ENCODE assay signal across 15 cellular contexts in the genomic region with DNA sequence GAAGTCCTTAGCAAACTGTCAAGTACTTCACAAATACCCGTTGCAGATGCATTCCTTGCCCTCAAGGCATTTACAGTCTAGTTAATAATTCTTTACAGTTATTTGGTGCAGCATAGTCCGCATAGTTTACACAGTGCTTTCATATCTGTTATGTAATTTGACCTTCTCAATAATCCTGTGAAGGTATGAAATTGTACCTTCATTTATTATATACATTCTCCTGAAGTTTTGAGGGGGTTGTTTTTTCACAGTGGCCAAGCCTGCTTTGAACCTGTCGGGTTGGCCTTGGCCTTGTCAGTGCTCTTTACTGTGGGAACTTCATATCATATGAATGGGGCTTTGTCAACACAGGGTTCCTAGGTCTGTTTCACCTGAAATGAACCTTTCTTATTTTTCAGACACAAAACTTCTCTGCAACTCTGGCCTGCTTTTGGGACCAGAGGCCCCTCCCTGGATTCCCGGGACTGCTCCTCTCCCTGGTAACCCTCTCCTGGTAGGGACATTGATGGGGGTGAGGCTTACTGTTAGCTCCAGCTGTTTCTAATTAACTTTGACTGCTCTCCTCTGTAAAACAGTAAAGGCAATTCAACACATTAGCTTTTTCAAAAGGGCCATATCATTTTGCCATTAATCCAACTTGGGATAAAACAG. TPM values are rescaled to one million over a fixed set of nuclear protein-coding genes. Genes with fewer than 3 reads are reported as not detected.
DNase-seq lines count a peak whose midpoint lies in the region; ATAC-seq, FAIRE-seq and TF ChIP-seq lines count a peak whose summit lies in the region.
"Had no signal": no experiment of that assay in that cellular context is flagged by ENCODE, and none has a peak within 500 bp of the region (broad histone marks: within the 10 kb centered on the region; RNA-seq: fewer than 3 reads in every experiment).

No MANE protein-coding gene starts in this region.

- H3K27me3 ChIP-seq in cardiac muscle cell (no peaks in the 10 kb centered on the region), osteoblast (ENCODE audit: insufficient read depth, low read length) (no peaks in the 10 kb centered on the region)

- H3K36me3 ChIP-seq in cardiac muscle cell (no peaks in the 10 kb centered on the region), osteoblast (ENCODE audit: insufficient read depth, low read length) (peaks cover 39% of the 10 kb centered on the region), urinary bladder (ENCODE audit: insufficient read depth) (no peaks in the 10 kb centered on the region)

- intact Hi-C loops in Right ventricle myocardium inferior (cut with DNase I) = loop anchor here (5.0 kb wide), 3 partner anchors 34 to 194 kb away; a partner anchor contains a TSS

- no peaks in the 10 kb centered on the region for H3K9me3 ChIP-seq in cardiac muscle cell (ENCODE audit: low read depth)
- no peaks in the 10 kb centered on the region for H3K9me3 ChIP-seq in osteoblast (ENCODE audit: low read depth, low read length)

- peaks cover 92% of the 10 kb centered on the region for H3K79me2 ChIP-seq in osteoblast (ENCODE audit: insufficient read depth, low read length)

- peaks cover 5% of the 10 kb centered on the region for H4K20me1 ChIP-seq in osteoblast (ENCODE audit: insufficient read depth, low read length)

- H3K4me3 ChIP-seq in cardiac muscle cell = no peak overlapping the region
- H3K4me3 ChIP-seq in osteoblast (ENCODE audit: insufficient read depth, low read length) = no peak overlapping the region
- no peak overlapping the region for H3K4me3 ChIP-seq in urinary bladder (ENCODE audit: low read depth, low read length)

- H3K27ac ChIP-seq in cardiac muscle cell = peak overlapping the region; percentile 93
- peak overlapping the region; percentile 83 for H3K27ac ChIP-seq in osteoblast (ENCODE audit: low read depth, low read length)
- peak overlapping the region; percentile 31 for H3K27ac ChIP-seq in urinary bladder (ENCODE audit: low read depth)

- peaks cover 37% of the 10 kb centered on the region for H3K4me1 ChIP-seq in cardiac muscle cell (ENCODE audit: low read depth)
- H3K4me1 ChIP-seq in osteoblast (ENCODE audit: insufficient read depth, low read length) = peaks cover 95% of the 10 kb centered on the region
- no peaks in the 10 kb centered on the region for H3K4me1 ChIP-seq in urinary bladder (ENCODE audit: insufficient read depth)

- ATAC-seq in Right ventricle myocardium inferior = no peak
- no peak for ATAC-seq in GM19035 (IDR thresholded peaks at IDR 0.05; ENCODE audit: unreplicated experiment)
- ATAC-seq: stimulated activated naive B cell treated with anti-CD40 and anti-IgM and Interleukin-4, amounts not matched to agents 10 μg/mL and 1 μg/mL and 100 μg/mL, for 72 hours had no signal

- H3K4me2 ChIP-seq in osteoblast (ENCODE audit: insufficient read depth, low read length) = peak overlapping the region; percentile 6

- no peak overlapping the region for H2AFZ ChIP-seq in osteoblast (ENCODE audit: low read length)

- FAIRE-seq in endometrium (lab: Jason Lieb, UNC) = peak; percentile 72
- FAIRE-seq: A204.1 had no signal

- 56% methylated on average over 4 of the region's 4 CpGs for WGBS in urinary bladder

- TF ChIP-seq CTCF in cardiac muscle cell (IDR thresholded peaks at IDR 0.05; ENCODE audit: low read depth, low read length) (no peak), osteoblast (IDR thresholded peaks at IDR 0.05; ENCODE audit: extremely low read depth, low read depth, low read length) (no peak)

- peak in 1 of 2 donors; percentile 49 for DNase-seq in cardiac muscle cell (ENCODE audit: low read depth in 1 of 2, low spot score in 1 of 2)
- no peak for DNase-seq in Right ventricle myocardium inferior (ENCODE audit: missing footprints)
- DNase-seq in osteoblast (ENCODE audit: insufficient read length, low spot score, missing footprints) = no peak
- no peak for DNase-seq in AG20443 (ENCODE audit: low spot score)
- DNase-seq in NCI-H1436 treated with DMSO at 0.1 percent for 48 hours (lab: John Stamatoyannopoulos, UW) = no peak
- DNase-seq: activated naive CD4-positive, alpha-beta T cell treated with anti-CD3 and anti-CD28 coated beads, Interleukin-2, amount 50 U/mL, for 16 hours; DMS79; naive B cell; NCI-H2081; stimulated activated CD4-positive, alpha-beta T cell treated with anti-CD3 and anti-CD28 coated beads, Interleukin-2, amount 100 ng/mL, for 24 hours; stimulated activated naive B cell treated with anti-CD40 and anti-IgM and Interleukin-4, amounts not matched to agents 10 μg/mL and 1 μg/mL and 100 μg/mL, for 72 hours had no signal

RNA-seq across cellular contexts. Expression of a gene that starts 9.1 kb away (rescaled TPM):
- total RNA-seq in cardiac muscle cell = 66.1 and 87.2 TPM in 2 replicates
- polyA plus RNA-seq in cardiac muscle cell = 68.9 and 76.5 TPM in 2 replicates
- total RNA-seq in Right ventricle myocardium inferior = 862 TPM
- 680 and 715 TPM in 2 replicates for total RNA-seq in osteoblast
- total RNA-seq in urinary bladder = 288 TPM
- 1,554 TPM for polyA plus RNA-seq in urinary bladder

Comparison
In these comparisons a context has a peak if more than half of its experiments do, and no peak if none do; other contexts are left out.
1. H3K27ac ChIP-seq: peak in every context shown above with its lines; median percentile 93 in cardiac muscle cell; 83 in osteoblast; 31 in urinary bladder.